Comparison of ENCODE assay signal across 1 cellular context in the genomic region with DNA sequence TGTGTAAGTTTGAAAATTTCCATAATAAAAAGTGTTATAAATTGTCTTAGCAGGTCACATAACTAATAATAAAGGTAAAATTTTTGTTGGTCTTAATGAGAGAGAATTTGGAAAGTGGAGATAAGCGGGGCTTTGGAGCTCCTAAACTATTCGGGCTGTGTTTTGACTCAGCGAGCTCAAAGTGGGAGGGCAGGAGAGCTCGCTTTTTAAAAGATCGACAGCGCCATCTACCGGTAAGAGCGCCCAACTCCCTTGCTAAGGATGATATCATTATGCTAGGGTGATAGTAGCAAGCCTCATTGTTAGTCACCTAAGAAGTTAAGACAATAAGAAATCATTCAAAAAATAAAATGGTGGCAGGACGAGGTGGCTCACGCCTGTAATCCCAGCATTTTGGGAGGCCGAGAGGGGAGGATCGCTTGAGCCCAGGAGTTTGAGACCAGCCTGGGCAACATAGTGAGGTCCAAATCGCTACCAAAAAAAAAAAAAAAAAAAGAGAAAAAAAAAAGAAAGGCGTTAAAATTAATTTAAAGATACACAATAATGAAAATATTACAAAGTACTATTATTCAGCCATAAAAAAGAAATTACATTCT.
TF ChIP-seq lines count a peak whose summit lies in the region.

No MANE protein-coding gene starts in this region.

TF ChIP-seq in HepG2, 621 proteins besides CTCF, POLR2A, EP300 and RAD21 (continued from another document):
- TF ChIP-seq, protein P1, sequence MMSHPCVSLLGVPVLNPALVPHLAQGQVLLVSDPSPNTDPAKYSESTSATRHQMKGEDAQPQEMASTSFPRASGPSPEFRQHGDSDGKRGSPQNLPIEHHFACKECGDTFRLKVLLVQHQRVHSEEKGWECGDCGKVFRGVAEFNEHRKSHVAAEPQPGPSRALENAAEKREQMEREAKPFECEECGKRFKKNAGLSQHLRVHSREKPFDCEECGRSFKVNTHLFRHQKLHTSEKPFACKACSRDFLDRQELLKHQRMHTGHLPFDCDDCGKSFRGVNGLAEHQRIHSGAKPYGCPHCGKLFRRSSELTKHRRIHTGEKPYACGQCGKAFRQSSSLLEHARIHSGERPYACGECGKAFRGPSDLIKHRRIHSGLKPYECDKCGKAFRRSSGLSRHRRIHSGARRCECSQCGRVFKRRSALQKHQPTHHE (CRISPR knock-in tag; IDR thresholded peaks at IDR 0.05; ENCODE audit: borderline replicate concordance): no peak
